In genomic region chr3:146521356-146521755, GRCh38 we compare ENCODE assay signal across 19 cellular contexts. TPM values are rescaled to one million over a fixed set of nuclear protein-coding genes. Genes with fewer than 3 reads are reported as not detected.
DNase-seq lines count a peak whose midpoint lies in the region; ATAC-seq and TF ChIP-seq lines count a peak whose summit lies in the region.
"Had no signal": no experiment of that assay in that cellular context is flagged by ENCODE, and none has a peak within 500 bp of the region (broad histone marks: within the 10 kb centered on the region; RNA-seq: fewer than 3 reads in every experiment).

No MANE protein-coding gene starts in this region.

- H3K4me3 Mint-ChIP-seq in GM23338: no peak overlapping the region
- no peak overlapping the region for H3K4me3 Mint-ChIP-seq in Caco-2 (ENCODE audit: unreplicated experiment)
- H3K4me3 Mint-ChIP-seq: B cell had no signal

- peaks cover 9% of the 10 kb centered on the region; the same call in 1 of the 3 replicates for H3K36me3 Mint-ChIP-seq in GM23338 (ENCODE audit: low read depth)
- H3K36me3 Mint-ChIP-seq in Caco-2 (ENCODE audit: insufficient read depth, unreplicated experiment): peaks cover 19% of the 10 kb centered on the region

- H3K4me1 ChIP-seq in GM23338 (ENCODE audit: insufficient read depth): peaks cover 28% of the 10 kb centered on the region
- H3K4me1 ChIP-seq in mesendoderm (ENCODE audit: control insufficient read depth, low read depth, low read length): no peaks in the 10 kb centered on the region
- H3K4me1 ChIP-seq in Caco-2: 0 out of 2 replicates have a peak, but pooled peaks cover 7% of the 10 kb centered on the region
- H3K4me1 ChIP-seq in MM.1S (ENCODE audit: low read length): no peaks in the 10 kb centered on the region

- CTCF ChIA-PET in AG04450 (lab: Charles Lee) (interaction anchor here (1.1 kb wide), 1 partner anchor 331 kb away, joined by 3 read pairs; no protein-coding TSS in a partner anchor), Caco-2 (lab: Charles Lee) (no interaction called here)

- no peak overlapping the region for H2AFZ ChIP-seq in GM23338
- no peak overlapping the region for H2AFZ ChIP-seq in MM.1S (ENCODE audit: low read length)

- no TSS peak for BruUV-seq in Caco-2 (replicated peaks; lab: Mats Ljungman, UMichigan)

- no peak overlapping the region for H4K5ac ChIP-seq in mesendoderm (ENCODE audit: low read length)

- no peak overlapping the region for H3K9ac ChIP-seq in mesendoderm (ENCODE audit: low read length)
- no peak overlapping the region for H3K9ac ChIP-seq in MM.1S (ENCODE audit: low read length)

- H3K9me2 ChIP-seq in GM23338 (ENCODE audit: insufficient read depth): no peaks in the 10 kb centered on the region
- no peaks in the 10 kb centered on the region for H3K9me2 ChIP-seq in MM.1S (replicated peaks; ENCODE audit: insufficient read depth, low read length)

- no peaks in the 10 kb centered on the region for H3K79me1 ChIP-seq in mesendoderm (ENCODE audit: low read length)

- H3K23ac ChIP-seq in mesendoderm (ENCODE audit: low read length): no peak overlapping the region

- POLR2A ChIA-PET in AG04450 (lab: Yijun Ruan, JAX) (interaction anchor here (0.6 to 1.0 kb wide), 2 partner anchors 22 to 30 kb away, joined by 3 to 4 read pairs; no protein-coding TSS in a partner anchor), Caco-2 (lab: Charles Lee) (no interaction called here)

- H3K4me2 ChIP-seq in GM23338 (peak overlapping the region; percentile 74; the same call in 1 of the 2 replicates), mesendoderm (ENCODE audit: low read length) (no peak overlapping the region), MM.1S (ENCODE audit: low read depth, low read length) (no peak overlapping the region)

- H3K27me3 Mint-ChIP-seq in GM23338 (ENCODE audit: insufficient read depth, low read depth, poor library complexity) (no peaks in the 10 kb centered on the region), Caco-2 (ENCODE audit: insufficient read depth, unreplicated experiment) (no peaks in the 10 kb centered on the region)
- H3K27me3 Mint-ChIP-seq: B cell; CD4-positive, alpha-beta memory T cell had no signal

- intact Hi-C loops in Caco-2 (cut with micrococcal nuclease; ENCODE audit: unreplicated experiment): no loop called here

- H3K27me3 ChIP-seq in AG04450 (ENCODE audit: control insufficient read depth, insufficient read depth, low read length) (no peaks in the 10 kb centered on the region), GM23338 (ENCODE audit: insufficient read depth) (no peaks in the 10 kb centered on the region), mesendoderm (ENCODE audit: insufficient read depth, low read length, poor library complexity) (no peaks in the 10 kb centered on the region), Caco-2 (replicated peaks; ENCODE audit: control insufficient read depth, insufficient read depth, low read length) (no peaks in the 10 kb centered on the region), MM.1S (replicated peaks; ENCODE audit: insufficient read depth, low read length) (no peaks in the 10 kb centered on the region)

- H4K8ac ChIP-seq in mesendoderm (ENCODE audit: low read depth, low read length): no peak overlapping the region

- TF ChIP-seq CTCF in AG04450 (IDR thresholded peaks at IDR 0.05; ENCODE audit: low read depth, low read length) (no peak), GM23338 (conservative IDR thresholded peaks at IDR 0.05; ENCODE audit: low read depth in 2 of 2) (no peak), Caco-2 (IDR thresholded peaks at IDR 0.05; ENCODE audit: insufficient read depth in 1 of 2, low read depth in 1 of 2, low read length in 1 of 2, severe bottlenecking in 1 of 2, unreplicated experiment in 1 of 2) (no peak), MM.1S (IDR thresholded peaks at IDR 0.05; ENCODE audit: low read length) (no peak)

- no peak overlapping the region for H2BK5ac ChIP-seq in mesendoderm (ENCODE audit: low read length)

- no peak overlapping the region for H2AK5ac ChIP-seq in mesendoderm (ENCODE audit: low read length)

- DNase-seq in AG04450 (ENCODE audit: low read depth, low spot score) (peak; percentile 45), GM23338 (ENCODE audit: low spot score) (no peak), LHCN-M2 (ENCODE audit: low read depth) (peak; percentile 75), mesendoderm (no peak), NCI-H2081 (lab: John Stamatoyannopoulos, UW) (no peak), Caco-2 (no peak), MM.1S (no peak)
- DNase-seq in activated effector memory CD4-positive, alpha-beta T cell treated with anti-CD3 and anti-CD28 coated beads, Interleukin-2, amount 50 U/mL, for 16 hours: no peak
- DNase-seq: ACHN; C1 segment of cervical spinal cord; CD4-positive, alpha-beta memory T cell; DND-41; GDM1 had no signal

- no peaks in the 10 kb centered on the region for H3K9me3 ChIP-seq in AG04450 (ENCODE audit: control insufficient read depth, insufficient read depth, low read length)
- H3K9me3 ChIP-seq in Caco-2: no peaks in the 10 kb centered on the region
- H3K9me3 ChIP-seq in MM.1S (replicated peaks; ENCODE audit: insufficient read depth, low read length): no peaks in the 10 kb centered on the region

- H3K79me2 ChIP-seq in GM23338 (replicated peaks; ENCODE audit: insufficient read depth): no peaks in the 10 kb centered on the region
- H3K79me2 ChIP-seq in mesendoderm (ENCODE audit: control insufficient read depth, insufficient read depth, low read length): no peaks in the 10 kb centered on the region
- H3K79me2 ChIP-seq in MM.1S (ENCODE audit: low read length): no peaks in the 10 kb centered on the region

- no peak overlapping the region for H2BK15ac ChIP-seq in mesendoderm (replicated peaks; ENCODE audit: low read depth)

- H3K27ac ChIP-seq in AG04450 (ENCODE audit: low read depth, low read length) (no peak overlapping the region), GM23338 (ENCODE audit: low read depth) (no peak overlapping the region), mesendoderm (ENCODE audit: low read depth, low read length) (no peak overlapping the region), MM.1S (ENCODE audit: low read length) (no peak overlapping the region)

- peak overlapping the region; percentile 87 for H3K18ac ChIP-seq in mesendoderm (ENCODE audit: low read length)

- H3K9me3 Mint-ChIP-seq in GM23338 (no peaks in the 10 kb centered on the region), Caco-2 (ENCODE audit: unreplicated experiment) (no peaks in the 10 kb centered on the region)
- H3K9me3 Mint-ChIP-seq: CD4-positive, alpha-beta memory T cell had no signal

- no peak for ATAC-seq in GM23338
- ATAC-seq: HCT116, HepG2 had no signal

- H3K36me3 ChIP-seq in GM23338 (ENCODE audit: insufficient read depth): no peaks in the 10 kb centered on the region
- H3K36me3 ChIP-seq in mesendoderm (ENCODE audit: control insufficient read depth, insufficient read depth, low read length): no peaks in the 10 kb centered on the region
- H3K36me3 ChIP-seq in Caco-2 (ENCODE audit: control insufficient read depth, insufficient read depth, low read length): no peaks in the 10 kb centered on the region
- no peaks in the 10 kb centered on the region for H3K36me3 ChIP-seq in MM.1S (replicated peaks; ENCODE audit: insufficient read depth, low read length)

- H3K56ac ChIP-seq in mesendoderm (ENCODE audit: low read length): no peak overlapping the region

- no peaks in the 10 kb centered on the region for H4K20me1 ChIP-seq in GM23338 (replicated peaks; ENCODE audit: insufficient read depth)
- no peaks in the 10 kb centered on the region for H4K20me1 ChIP-seq in MM.1S (ENCODE audit: insufficient read depth, low read length)

- H2BK120ac ChIP-seq in mesendoderm (ENCODE audit: low read depth, low read length): no peak overlapping the region

- no peaks in the 10 kb centered on the region for H3F3A ChIP-seq in GM23338 (replicated peaks; ENCODE audit: low read depth)
- H3F3A ChIP-seq in MM.1S (ENCODE audit: insufficient read depth, low read length): no peaks in the 10 kb centered on the region

- H3K27ac Mint-ChIP-seq in GM23338 (no peak overlapping the region), Caco-2 (ENCODE audit: unreplicated experiment) (no peak overlapping the region)
- H3K27ac Mint-ChIP-seq: B cell had no signal

- H3K4me1 Mint-ChIP-seq in GM23338 (peaks cover 29% of the 10 kb centered on the region), Caco-2 (ENCODE audit: low read depth, unreplicated experiment) (peaks cover 13% of the 10 kb centered on the region)
- H3K4me1 Mint-ChIP-seq: B cell; CD4-positive, alpha-beta memory T cell had no signal

- H3K4me3 ChIP-seq in AG04450 (ENCODE audit: low read depth, low read length) (no peak overlapping the region), GM23338 (no peak overlapping the region), mesendoderm (ENCODE audit: low read length) (no peak overlapping the region), Caco-2 (ENCODE audit: low read depth, low read length) (no peak overlapping the region), MM.1S (ENCODE audit: low read length) (no peak overlapping the region)

- H3K4ac ChIP-seq in mesendoderm (ENCODE audit: low read depth, low read length): peak overlapping the region; percentile 79

TF ChIP-seq in GM23338, 12 proteins besides CTCF, POLR2A, EP300 and RAD21 (continues in another document):
- TF ChIP-seq ZNF114 (CRISPR knock-in tag; IDR thresholded peaks at IDR 0.05) (no peak), NANOG (IDR thresholded peaks at IDR 0.05; ENCODE audit: borderline replicate concordance) (no peak), STAT1 (IDR thresholded peaks at IDR 0.05; ENCODE audit: unreplicated experiment) (no peak), CREB1 (CRISPR knock-in tag; IDR thresholded peaks at IDR 0.05; ENCODE audit: low read depth) (no peak), ZNF331 (CRISPR knock-in tag; IDR thresholded peaks at IDR 0.05; ENCODE audit: low read depth) (no peak), JUNB (IDR thresholded peaks at IDR 0.05; ENCODE audit: unreplicated experiment) (no peak)

RNA-seq across cellular contexts. Expression of gene PLSCR1, which starts 23.1 kb away (rescaled TPM):
- polyA plus RNA-seq in AG04450 (2011; rRNA removed) (33.7 and 40.4 TPM in 2 replicates), GM23338 (2016; fragmentation: Nextera tagmentation; extraction: Ambion mirVana) (47.3 and 62.7 TPM in 2 replicates)
- 31.6 and 36.2 TPM in 2 replicates for polyA minus RNA-seq in AG04450 (2011; rRNA and poly(A)+ RNA removed)
- total RNA-seq in GM23338 (2014; rRNA removed; shearing (Covaris generic)): 70.2 and 78.3 TPM in 2 replicates
- total RNA-seq in LHCN-M2 (2014; rRNA removed) (214 and 229 TPM in 2 replicates), Caco-2 (2022) (112 and 116 TPM in 2 replicates)
- polyA plus RNA-seq in LHCN-M2 (2012): 23.9 TPM
- 55.1 TPM for polyA plus RNA-seq in mesendoderm (2013, experiment 1 of 2)
- polyA plus RNA-seq in mesendoderm (2013, experiment 2 of 2): 57.2 TPM

RNA-seq across cellular contexts. Expression of gene PLSCR2, which starts 52.0 kb away (rescaled TPM):
- polyA plus RNA-seq in AG04450 (2011; rRNA removed) (not detected in 2 replicates), GM23338 (2016; fragmentation: Nextera tagmentation; extraction: Ambion mirVana) (0.55 TPM in 1 of 2 replicates, not detected in the other)
- polyA minus RNA-seq in AG04450 (2011; rRNA and poly(A)+ RNA removed): not detected in 2 replicates
- not detected in 2 replicates for total RNA-seq in GM23338 (2014; rRNA removed; shearing (Covaris generic))
- total RNA-seq in LHCN-M2 (2014; rRNA removed) (not detected in 2 replicates), Caco-2 (2022) (not detected in 2 replicates)
- not detected for polyA plus RNA-seq in LHCN-M2 (2012)
- polyA plus RNA-seq in mesendoderm (2013, experiment 1 of 2): not detected
- not detected for polyA plus RNA-seq in mesendoderm (2013, experiment 2 of 2)
- total RNA-seq: A172, H4, HepG2, HT-29 had no signal
- polyA plus RNA-seq: HepG2 had no signal

Comparison
In these comparisons a context has a peak if more than half of its experiments do, and no peak if none do; other contexts are left out.
1. DNase-seq: peak in AG04450 (single experiment) and LHCN-M2 (single experiment); none in GM23338 (single experiment), mesendoderm (single experiment), activated effector memory CD4-positive, alpha-beta T cell treated with anti-CD3 and anti-CD28 coated beads, Interleukin-2, amount 50 U/mL, for 16 hours (single experiment), NCI-H2081 (0 of 2), Caco-2 (0 of 2) and MM.1S (single experiment).